In the genomic region with DNA sequence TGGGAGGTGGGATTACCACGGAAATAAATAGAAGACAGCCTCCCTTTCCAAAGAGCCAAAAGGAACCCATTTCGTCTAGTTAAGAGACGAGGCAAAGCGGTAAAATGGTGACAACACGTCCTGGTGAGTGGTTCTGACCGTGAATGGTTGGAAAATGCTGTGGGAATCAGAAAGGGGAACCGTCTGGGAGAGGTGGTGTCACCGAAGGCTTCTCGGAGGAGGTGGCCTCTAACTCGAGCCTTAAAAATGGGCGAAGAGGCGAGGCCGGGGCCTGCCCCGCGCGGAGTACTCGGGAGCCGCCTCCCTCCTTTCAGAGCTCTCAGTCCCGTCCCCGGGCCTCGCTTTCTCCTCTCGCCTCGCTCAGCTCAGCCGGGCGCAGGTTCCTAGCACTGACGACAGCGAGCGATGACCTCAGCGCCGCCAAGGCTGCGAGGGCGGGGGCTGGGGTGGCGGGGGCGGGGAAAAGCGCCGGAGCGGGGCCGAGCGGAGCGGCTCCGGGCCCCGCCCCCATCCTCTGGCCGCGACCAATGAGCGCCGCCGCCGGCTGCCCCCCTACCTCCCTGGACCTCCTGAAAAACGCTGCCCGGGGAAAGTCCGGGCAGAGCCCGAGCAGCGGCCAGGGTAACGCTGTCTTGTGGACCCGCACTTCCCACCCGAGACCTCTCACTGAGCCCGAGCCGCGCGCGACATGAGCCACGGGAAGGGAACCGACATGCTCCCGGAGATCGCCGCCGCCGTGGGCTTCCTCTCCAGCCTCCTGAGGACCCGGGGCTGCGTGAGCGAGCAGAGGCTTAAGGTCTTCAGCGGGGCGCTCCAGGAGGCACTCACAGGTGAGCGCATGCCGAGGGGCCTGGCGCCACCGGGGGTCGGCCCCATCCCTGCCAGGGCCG, we compare ENCODE assay signal across 1 cellular context.
A peak's percentile ranks its signal among the peaks of the same experiment; 100 is the strongest.
TF ChIP-seq lines count a peak whose summit lies in the region.

A gene with protein sequence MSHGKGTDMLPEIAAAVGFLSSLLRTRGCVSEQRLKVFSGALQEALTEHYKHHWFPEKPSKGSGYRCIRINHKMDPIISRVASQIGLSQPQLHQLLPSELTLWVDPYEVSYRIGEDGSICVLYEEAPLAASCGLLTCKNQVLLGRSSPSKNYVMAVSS (plus strand): TSS at position 601 of the 890 bp plus-strand sequence. CDS start 88 bp downstream, at position 689.

TF ChIP-seq in GM12878, 131 proteins besides CTCF, POLR2A, EP300 and RAD21 (continued from another document and continues in another):
- peak; percentile 95; the same call in 1 of the 2 replicates for TF ChIP-seq CBFB (IDR thresholded peaks at IDR 0.05; ENCODE audit: low read depth)
- TF ChIP-seq, protein P1, sequence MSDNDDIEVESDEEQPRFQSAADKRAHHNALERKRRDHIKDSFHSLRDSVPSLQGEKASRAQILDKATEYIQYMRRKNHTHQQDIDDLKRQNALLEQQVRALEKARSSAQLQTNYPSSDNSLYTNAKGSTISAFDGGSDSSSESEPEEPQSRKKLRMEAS (IDR thresholded peaks at IDR 0.05; ENCODE audit: low read depth, low read length): peak; percentile 61; the same call in 1 of the 2 replicates
- no peak for TF ChIP-seq RELA (IDR thresholded peaks at IDR 0.05; ENCODE audit: borderline replicate concordance, partially characterized antibody)
- peak; percentile 58 for TF ChIP-seq DPF2 (IDR thresholded peaks at IDR 0.05)
- TF ChIP-seq NR2F1 (conservative IDR thresholded peaks at IDR 0.05): peak; percentile 40; the same call in 1 of the 2 replicates
- TF ChIP-seq BMI1 (IDR thresholded peaks at IDR 0.05; ENCODE audit: borderline replicate concordance): no peak
- no peak for TF ChIP-seq RAD51 (IDR thresholded peaks at IDR 0.05)
- TF ChIP-seq MEF2A (IDR thresholded peaks at IDR 0.05; ENCODE audit: insufficient read depth, low read depth, low read length): no peak
- peak; percentile 88 for TF ChIP-seq NKRF (conservative IDR thresholded peaks at IDR 0.05)
- TF ChIP-seq, protein P2, sequence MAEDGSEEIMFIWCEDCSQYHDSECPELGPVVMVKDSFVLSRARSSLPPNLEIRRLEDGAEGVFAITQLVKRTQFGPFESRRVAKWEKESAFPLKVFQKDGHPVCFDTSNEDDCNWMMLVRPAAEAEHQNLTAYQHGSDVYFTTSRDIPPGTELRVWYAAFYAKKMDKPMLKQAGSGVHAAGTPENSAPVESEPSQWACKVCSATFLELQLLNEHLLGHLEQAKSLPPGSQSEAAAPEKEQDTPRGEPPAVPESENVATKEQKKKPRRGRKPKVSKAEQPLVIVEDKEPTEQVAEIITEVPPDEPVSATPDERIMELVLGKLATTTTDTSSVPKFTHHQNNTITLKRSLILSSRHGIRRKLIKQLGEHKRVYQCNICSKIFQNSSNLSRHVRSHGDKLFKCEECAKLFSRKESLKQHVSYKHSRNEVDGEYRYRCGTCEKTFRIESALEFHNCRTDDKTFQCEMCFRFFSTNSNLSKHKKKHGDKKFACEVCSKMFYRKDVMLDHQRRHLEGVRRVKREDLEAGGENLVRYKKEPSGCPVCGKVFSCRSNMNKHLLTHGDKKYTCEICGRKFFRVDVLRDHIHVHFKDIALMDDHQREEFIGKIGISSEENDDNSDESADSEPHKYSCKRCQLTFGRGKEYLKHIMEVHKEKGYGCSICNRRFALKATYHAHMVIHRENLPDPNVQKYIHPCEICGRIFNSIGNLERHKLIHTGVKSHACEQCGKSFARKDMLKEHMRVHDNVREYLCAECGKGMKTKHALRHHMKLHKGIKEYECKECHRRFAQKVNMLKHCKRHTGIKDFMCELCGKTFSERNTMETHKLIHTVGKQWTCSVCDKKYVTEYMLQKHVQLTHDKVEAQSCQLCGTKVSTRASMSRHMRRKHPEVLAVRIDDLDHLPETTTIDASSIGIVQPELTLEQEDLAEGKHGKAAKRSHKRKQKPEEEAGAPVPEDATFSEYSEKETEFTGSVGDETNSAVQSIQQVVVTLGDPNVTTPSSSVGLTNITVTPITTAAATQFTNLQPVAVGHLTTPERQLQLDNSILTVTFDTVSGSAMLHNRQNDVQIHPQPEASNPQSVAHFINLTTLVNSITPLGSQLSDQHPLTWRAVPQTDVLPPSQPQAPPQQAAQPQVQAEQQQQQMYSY (CRISPR knock-in tag; IDR thresholded peaks at IDR 0.05): no peak; the same call in 1 of the 2 replicates
- TF ChIP-seq EGR1 (IDR thresholded peaks at IDR 0.05; ENCODE audit: borderline replicate concordance in 1 of 2, low read depth in 2 of 2, low read length in 2 of 2): peak; percentile 10 to 85
- 0 out of 2 replicates have a peak, but pooled peaks have one; percentile 37 for TF ChIP-seq PAX8 (IDR thresholded peaks at IDR 0.05)
- peak; percentile 96 for TF ChIP-seq BACH1 (IDR thresholded peaks at IDR 0.05; ENCODE audit: borderline replicate concordance)
- TF ChIP-seq, protein P3, sequence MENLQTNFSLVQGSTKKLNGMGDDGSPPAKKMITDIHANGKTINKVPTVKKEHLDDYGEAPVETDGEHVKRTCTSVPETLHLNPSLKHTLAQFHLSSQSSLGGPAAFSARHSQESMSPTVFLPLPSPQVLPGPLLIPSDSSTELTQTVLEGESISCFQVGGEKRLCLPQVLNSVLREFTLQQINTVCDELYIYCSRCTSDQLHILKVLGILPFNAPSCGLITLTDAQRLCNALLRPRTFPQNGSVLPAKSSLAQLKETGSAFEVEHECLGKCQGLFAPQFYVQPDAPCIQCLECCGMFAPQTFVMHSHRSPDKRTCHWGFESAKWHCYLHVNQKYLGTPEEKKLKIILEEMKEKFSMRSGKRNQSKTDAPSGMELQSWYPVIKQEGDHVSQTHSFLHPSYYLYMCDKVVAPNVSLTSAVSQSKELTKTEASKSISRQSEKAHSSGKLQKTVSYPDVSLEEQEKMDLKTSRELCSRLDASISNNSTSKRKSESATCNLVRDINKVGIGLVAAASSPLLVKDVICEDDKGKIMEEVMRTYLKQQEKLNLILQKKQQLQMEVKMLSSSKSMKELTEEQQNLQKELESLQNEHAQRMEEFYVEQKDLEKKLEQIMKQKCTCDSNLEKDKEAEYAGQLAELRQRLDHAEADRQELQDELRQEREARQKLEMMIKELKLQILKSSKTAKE (IDR thresholded peaks at IDR 0.05; ENCODE audit: low read depth, poor library complexity, severe bottlenecking): no peak
- TF ChIP-seq ZSCAN29 (IDR thresholded peaks at IDR 0.05): no peak
- TF ChIP-seq, protein P4, sequence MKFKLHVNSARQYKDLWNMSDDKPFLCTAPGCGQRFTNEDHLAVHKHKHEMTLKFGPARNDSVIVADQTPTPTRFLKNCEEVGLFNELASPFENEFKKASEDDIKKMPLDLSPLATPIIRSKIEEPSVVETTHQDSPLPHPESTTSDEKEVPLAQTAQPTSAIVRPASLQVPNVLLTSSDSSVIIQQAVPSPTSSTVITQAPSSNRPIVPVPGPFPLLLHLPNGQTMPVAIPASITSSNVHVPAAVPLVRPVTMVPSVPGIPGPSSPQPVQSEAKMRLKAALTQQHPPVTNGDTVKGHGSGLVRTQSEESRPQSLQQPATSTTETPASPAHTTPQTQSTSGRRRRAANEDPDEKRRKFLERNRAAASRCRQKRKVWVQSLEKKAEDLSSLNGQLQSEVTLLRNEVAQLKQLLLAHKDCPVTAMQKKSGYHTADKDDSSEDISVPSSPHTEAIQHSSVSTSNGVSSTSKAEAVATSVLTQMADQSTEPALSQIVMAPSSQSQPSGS (IDR thresholded peaks at IDR 0.05; ENCODE audit: low read length): no peak
- TF ChIP-seq ATF3 (IDR thresholded peaks at IDR 0.05; ENCODE audit: borderline replicate concordance, extremely low read depth, low read depth, low read length): no peak
- TF ChIP-seq SPI1 (IDR thresholded peaks at IDR 0.05; ENCODE audit: borderline replicate concordance, insufficient read depth, low read depth, low read length): peak; percentile 43; the same call in 1 of the 2 replicates
- no peak for TF ChIP-seq KDM1A (IDR thresholded peaks at IDR 0.05; ENCODE audit: borderline replicate concordance)
- no peak for TF ChIP-seq RFX5 (IDR thresholded peaks at IDR 0.05; ENCODE audit: low read depth, low read length)
- peak; percentile 35; the same call in 1 of the 2 replicates for TF ChIP-seq ESRRA (IDR thresholded peaks at IDR 0.05; ENCODE audit: low read length)
- TF ChIP-seq SUPT20H (IDR thresholded peaks at IDR 0.05; ENCODE audit: borderline replicate concordance, control insufficient read depth, low read depth, low read length): no peak
- TF ChIP-seq YBX1 (IDR thresholded peaks at IDR 0.05): no peak
- no peak for TF ChIP-seq IRF5 (IDR thresholded peaks at IDR 0.05; ENCODE audit: borderline replicate concordance)
- TF ChIP-seq ZBED1 (IDR thresholded peaks at IDR 0.05; ENCODE audit: borderline replicate concordance): 0 out of 2 replicates have a peak, but pooled peaks have one; percentile 38
- no peak for TF ChIP-seq ASH2L (IDR thresholded peaks at IDR 0.05; ENCODE audit: borderline replicate concordance, low read depth)
- TF ChIP-seq HDAC6 (IDR thresholded peaks at IDR 0.05; ENCODE audit: unreplicated experiment): peak; percentile 91
- TF ChIP-seq CHD4 (IDR thresholded peaks at IDR 0.05): no peak
- no peak for TF ChIP-seq KAT2A (conservative IDR thresholded peaks at IDR 0.05; ENCODE audit: control insufficient read depth, low read depth, low read length)
- no peak for TF ChIP-seq CEBPZ (IDR thresholded peaks at IDR 0.05; ENCODE audit: low read depth, low read length)
- TF ChIP-seq PML (IDR thresholded peaks at IDR 0.05; ENCODE audit: low read length): peak; percentile 99
- TF ChIP-seq, protein P5, sequence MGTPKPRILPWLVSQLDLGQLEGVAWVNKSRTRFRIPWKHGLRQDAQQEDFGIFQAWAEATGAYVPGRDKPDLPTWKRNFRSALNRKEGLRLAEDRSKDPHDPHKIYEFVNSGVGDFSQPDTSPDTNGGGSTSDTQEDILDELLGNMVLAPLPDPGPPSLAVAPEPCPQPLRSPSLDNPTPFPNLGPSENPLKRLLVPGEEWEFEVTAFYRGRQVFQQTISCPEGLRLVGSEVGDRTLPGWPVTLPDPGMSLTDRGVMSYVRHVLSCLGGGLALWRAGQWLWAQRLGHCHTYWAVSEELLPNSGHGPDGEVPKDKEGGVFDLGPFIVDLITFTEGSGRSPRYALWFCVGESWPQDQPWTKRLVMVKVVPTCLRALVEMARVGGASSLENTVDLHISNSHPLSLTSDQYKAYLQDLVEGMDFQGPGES (IDR thresholded peaks at IDR 0.05): no peak
- no peak for TF ChIP-seq FOXM1 (IDR thresholded peaks at IDR 0.05; ENCODE audit: low read depth, low read length)
- no peak for TF ChIP-seq ZBTB33 (IDR thresholded peaks at IDR 0.05)
- TF ChIP-seq MTA3 (IDR thresholded peaks at IDR 0.05; ENCODE audit: borderline replicate concordance, low read length): no peak; the same call in 1 of the 2 replicates
- TF ChIP-seq SP1 (IDR thresholded peaks at IDR 0.05; ENCODE audit: low read depth, low read length): peak; percentile 22
